In genomic region chr1:111481387-111482221, GRCh38 we compare ENCODE assay signal across 8 cellular contexts. TPM values are rescaled to one million over a fixed set of nuclear protein-coding genes. Genes with fewer than 3 reads are reported as not detected.
DNase-seq lines count a peak whose midpoint lies in the region; ATAC-seq and TF ChIP-seq lines count a peak whose summit lies in the region.

No MANE protein-coding gene starts in this region.

- peaks cover 17 to 18% of the 10 kb centered on the region in 2 donors for H3K36me3 Mint-ChIP-seq in CD14-positive monocyte

- ATAC-seq in lung (ENCODE audit: insufficient read depth, low FRiP score) (peak; percentile 85), GM21390 (IDR thresholded peaks at IDR 0.05; ENCODE audit: unreplicated experiment) (no peak)

- peaks cover 70% of the 10 kb centered on the region for H3K4me1 Mint-ChIP-seq in CD14-positive monocyte

- peaks cover 0 to 2% of the 10 kb centered on the region in 2 donors for H3K4me1 ChIP-seq in lung (ENCODE audit: control insufficient read depth in 2 of 2, insufficient read depth in 2 of 2, low read length in 2 of 2)

- no peaks in the 10 kb centered on the region for H3K9me3 ChIP-seq in lung (ENCODE audit: control insufficient read depth in 2 of 2, insufficient read depth in 1 of 2, low read length in 1 of 2)

- 36% methylated on average over 8 of the region's 8 CpGs for WGBS in lung, 2 donors

- H3K9me3 Mint-ChIP-seq in CD14-positive monocyte: no peaks in the 10 kb centered on the region

- peak overlapping the region in 5 of 7 donors; percentile 38 to 81 (median 46) for H3K27ac Mint-ChIP-seq in CD14-positive monocyte

- H3K27me3 ChIP-seq in H7 (ENCODE audit: control insufficient read depth, insufficient read depth, low read length) (no peaks in the 10 kb centered on the region), lung (ENCODE audit: control insufficient read depth, insufficient read depth) (no peaks in the 10 kb centered on the region)

- H3K36me3 ChIP-seq in H7 (replicated peaks; ENCODE audit: control insufficient read depth, insufficient read depth, low read length): no peaks in the 10 kb centered on the region
- H3K36me3 ChIP-seq in lung (ENCODE audit: control insufficient read depth in 2 of 2, insufficient read depth in 2 of 2, low read length in 2 of 2): peaks cover 0 to 5% of the 10 kb centered on the region in 2 donors

- peak; percentile 81 for TF ChIP-seq CTCF in CD14-positive monocyte (IDR thresholded peaks at IDR 0.05)
- TF ChIP-seq CTCF in lung (IDR thresholded peaks at IDR 0.05; ENCODE audit: control extremely low read depth, extremely low read depth): peak; percentile 86

- intact Hi-C loops in CD14-positive monocyte (cut with micrococcal nuclease): loop anchor here (5.0 to 10.0 kb wide), 3 partner anchors 36 to 263 kb away; no protein-coding TSS in a partner anchor

- H3K27ac ChIP-seq in lung (ENCODE audit: low read depth in 1 of 2, low read length in 1 of 2): no peak overlapping the region

- DNase-seq in CD14-positive monocyte (ENCODE audit: low spot score): peak; percentile 73
- peak; percentile 77 for DNase-seq in H7
- peak; percentile 11 for DNase-seq in NCI-H510A (lab: John Stamatoyannopoulos, UW)
- DNase-seq in activated CD4-positive, alpha-beta T cell treated with anti-CD3 and anti-CD28 coated beads, Interleukin-2, amount 50 U/mL, for 4 hours: peak; percentile 53 to 56
- DNase-seq in effector CD4-positive, alpha-beta T cell: peak; percentile 21
- DNase-seq in lung (ENCODE audit: low spot score): peak; percentile 78
- peak in 2 of 3 donors; percentile 40 to 51 for DNase-seq in stimulated activated CD4-positive, alpha-beta T cell treated with anti-CD3 and anti-CD28 coated beads, TNF-alpha, amount 100 ng/mL, for 48 hours (ENCODE audit: low read depth in 3 of 3)

- H3K4me3 ChIP-seq in H7 (ENCODE audit: insufficient read depth, low read depth, low read length): no peak overlapping the region
- no peak overlapping the region for H3K4me3 ChIP-seq in lung

- no peaks in the 10 kb centered on the region for H3K27me3 Mint-ChIP-seq in CD14-positive monocyte (ENCODE audit: low read depth in 3 of 3)

- H3K4me3 Mint-ChIP-seq in CD14-positive monocyte: no peak overlapping the region

RNA-seq across cellular contexts. Expression of gene C1orf162, which starts 7.8 kb away (rescaled TPM):
- 100 to 1,000 TPM; 630 to 744 TPM for polyA plus RNA-seq in CD14-positive monocyte
- 0.21 and 0.85 TPM in 2 replicates for total RNA-seq in H7 (2014; rRNA removed; shearing (Covaris generic))
- 10 to 100 TPM in 1 of 2 donors, 1 to 10 TPM in 1; 6.0 to 67.7 TPM for total RNA-seq in lung
- polyA plus RNA-seq in lung: 100 to 1,000 TPM; 111 to 121 TPM

RNA-seq across cellular contexts. Expression of gene ADORA3, which starts 21.8 kb away (rescaled TPM):
- polyA plus RNA-seq in CD14-positive monocyte (1 to 10 TPM; 1.1 to 2.7 TPM), lung (10 to 100 TPM in 1 of 2 donors, 1 to 10 TPM in 1; 2.2 to 10.3 TPM)
- not detected in 2 replicates for total RNA-seq in H7 (2014; rRNA removed; shearing (Covaris generic))
- total RNA-seq in lung: 1 to 10 TPM; 1.1 to 5.6 TPM

RNA-seq across cellular contexts. Expression of gene TMIGD3, which starts 21.8 kb away (rescaled TPM):
- polyA plus RNA-seq in CD14-positive monocyte (1 to 10 TPM; 2.1 to 3.1 TPM), lung (10 to 100 TPM in 1 of 2 donors, 1 to 10 TPM in 1; 4.2 to 34.6 TPM)
- total RNA-seq in H7 (2014; rRNA removed; shearing (Covaris generic)): 0.17 TPM in 1 of 2 replicates, not detected in the other
- total RNA-seq in lung: 1 to 10 TPM; 1.6 to 3.9 TPM

RNA-seq across cellular contexts. Expression of gene ATP5PB, which starts 32.3 kb away (rescaled TPM):
- polyA plus RNA-seq in CD14-positive monocyte: 100 to 1,000 TPM; 557 to 597 TPM
- 691 and 763 TPM in 2 replicates for total RNA-seq in H7 (2014; rRNA removed; shearing (Covaris generic))
- total RNA-seq in lung: 100 to 1,000 TPM; 194 to 200 TPM
- polyA plus RNA-seq in lung: 100 to 1,000 TPM; 206 to 256 TPM

RNA-seq across cellular contexts. Expression of gene WDR77, which starts 32.5 kb away (rescaled TPM):
- polyA plus RNA-seq in CD14-positive monocyte (10 to 100 TPM; 26.4 to 28.1 TPM), lung (10 to 100 TPM; 21.3 to 37.1 TPM)
- 110 and 175 TPM in 2 replicates for total RNA-seq in H7 (2014; rRNA removed; shearing (Covaris generic))
- 10 to 100 TPM; 21.4 to 36.8 TPM for total RNA-seq in lung

Comparison
In these comparisons a context has a peak if more than half of its experiments do, and no peak if none do; other contexts are left out.
1. DNase-seq: peak in every context shown above with its lines; median percentile 78 in lung; 77 in H7; 73 in CD14-positive monocyte; 54 in activated CD4-positive, alpha-beta T cell treated with anti-CD3 and anti-CD28 coated beads, Interleukin-2, amount 50 U/mL, for 4 hours; 46 in stimulated activated CD4-positive, alpha-beta T cell treated with anti-CD3 and anti-CD28 coated beads, TNF-alpha, amount 100 ng/mL, for 48 hours; 21 in effector CD4-positive, alpha-beta T cell; 11 in NCI-H510A.